15 cellular contexts compared by ENCODE assay signal in genomic region chr1:160167580-160167979, GRCh38. TPM values are rescaled to one million over a fixed set of nuclear protein-coding genes. Genes with fewer than 3 reads are reported as not detected.
DNase-seq lines count a peak whose midpoint lies in the region; ATAC-seq and TF ChIP-seq lines count a peak whose summit lies in the region.
"Had no signal": no experiment of that assay in that cellular context is flagged by ENCODE, and none has a peak within 500 bp of the region (broad histone marks: within the 10 kb centered on the region; RNA-seq: fewer than 3 reads in every experiment).

No MANE protein-coding gene starts in this region.

- H3K27me3 ChIP-seq in Loucy (ENCODE audit: insufficient read depth, low read length, poor library complexity, severe bottlenecking) (no peaks in the 10 kb centered on the region), uterus (no peaks in the 10 kb centered on the region)

- H3K4me1 ChIP-seq in Loucy (ENCODE audit: insufficient read depth, low read length, poor library complexity, severe bottlenecking) (peaks cover 24% of the 10 kb centered on the region), uterus (no peaks in the 10 kb centered on the region)

- ATAC-seq in activated CD4-positive, CD25-positive, alpha-beta regulatory T cell treated with anti-CD3 and anti-CD28 coated beads, Interleukin-2, amount 50 U/mL, for 24 hours, result peak; percentile 82 to 90
- ATAC-seq in stimulated activated effector memory CD8-positive, alpha-beta T cell treated with anti-CD3 and anti-CD28 coated beads, Interleukin-12 subunit alpha, Interleukin-12 subunit beta, amount 100 ng/mL, for 72 hours, result peak; percentile 65
- no peak for ATAC-seq in GM18861 (IDR thresholded peaks at IDR 0.05; ENCODE audit: unreplicated experiment)
- ATAC-seq: left colon; naive thymus-derived CD8-positive, alpha-beta T cell; sciatic nerve had no signal

- H3K4me3 ChIP-seq in Loucy (ENCODE audit: low read length, poor library complexity, severe bottlenecking) (no peak overlapping the region), uterus (no peak overlapping the region)

- H3K9me3 Mint-ChIP-seq in activated naive CD8-positive, alpha-beta T cell treated with anti-CD3 and anti-CD28 coated beads for 36 hours, result no peaks in the 10 kb centered on the region
- H3K9me3 Mint-ChIP-seq in stimulated activated effector memory CD8-positive, alpha-beta T cell treated with anti-CD3 and anti-CD28 coated beads, Interleukin-12 subunit alpha, Interleukin-12 subunit beta, amount 100 ng/mL, for 72 hours, result no peaks in the 10 kb centered on the region
- H3K9me3 Mint-ChIP-seq: activated T-helper 1 cell treated with anti-CD3 and anti-CD28 coated beads, Interleukin-12 subunit alpha, Interleukin-12 subunit beta, Interleukin-2, Interleukin-4 antibody, amounts not matched to agents 30 ng/mL and 10 ng/mL and 1 ng/mL, durations not matched to agents 14 hours and 24 hours and 36 hours; naive thymus-derived CD8-positive, alpha-beta T cell had no signal

- H3K36me3 ChIP-seq in Loucy (ENCODE audit: insufficient read depth, low read length) (no peaks in the 10 kb centered on the region), uterus (no peaks in the 10 kb centered on the region)

- peaks cover 29% of the 10 kb centered on the region for H3K27me3 Mint-ChIP-seq in activated naive CD8-positive, alpha-beta T cell treated with anti-CD3 and anti-CD28 coated beads for 36 hours

- H3K27ac ChIP-seq in uterus, result no peak overlapping the region

- no peak overlapping the region for H3K4me3 Mint-ChIP-seq in activated naive CD8-positive, alpha-beta T cell treated with anti-CD3 and anti-CD28 coated beads for 36 hours
- no peak overlapping the region for H3K4me3 Mint-ChIP-seq in stimulated activated effector memory CD8-positive, alpha-beta T cell treated with anti-CD3 and anti-CD28 coated beads, Interleukin-12 subunit alpha, Interleukin-12 subunit beta, amount 100 ng/mL, for 72 hours
- H3K4me3 Mint-ChIP-seq: activated T-helper 1 cell treated with anti-CD3 and anti-CD28 coated beads, Interleukin-12 subunit alpha, Interleukin-12 subunit beta, Interleukin-2, Interleukin-4 antibody, amounts not matched to agents 30 ng/mL and 10 ng/mL and 1 ng/mL, durations not matched to agents 14 hours and 24 hours and 36 hours; naive thymus-derived CD8-positive, alpha-beta T cell had no signal

- H3K4me2 ChIP-seq in Loucy (ENCODE audit: low read depth, low read length, poor library complexity, severe bottlenecking), result no peak overlapping the region

- TF ChIP-seq POLR2A in uterus (IDR thresholded peaks at IDR 0.05), result no peak

- no peak for DNase-seq in activated CD4-positive, CD25-positive, alpha-beta regulatory T cell (lab: John Stamatoyannopoulos, UW)
- peak; percentile 26 for DNase-seq in activated naive CD8-positive, alpha-beta T cell treated with anti-CD3 and anti-CD28 coated beads for 36 hours
- DNase-seq in stimulated activated effector memory CD8-positive, alpha-beta T cell treated with anti-CD3 and anti-CD28 coated beads, Interleukin-12 subunit alpha, Interleukin-12 subunit beta, amount 100 ng/mL, for 72 hours (ENCODE audit: low spot score in 2 of 2), result no peak
- no peak for DNase-seq in uterus
- DNase-seq in activated CD8-positive, alpha-beta memory T cell treated with anti-CD3 and anti-CD28 coated beads, Interleukin-2, amount 50 U/mL, for 48 hours, result no peak
- DNase-seq: ACHN; left colon; naive thymus-derived CD8-positive, alpha-beta T cell; NCI-H187 had no signal

- no peaks in the 10 kb centered on the region for H3K79me2 ChIP-seq in Loucy (ENCODE audit: insufficient read depth, low read length)

- intact Hi-C loops in uterus (cut with DNase I; ENCODE audit: low total_unique reads), result no loop called here

- no peak overlapping the region for H3K27ac Mint-ChIP-seq in activated naive CD8-positive, alpha-beta T cell treated with anti-CD3 and anti-CD28 coated beads for 36 hours
- H3K27ac Mint-ChIP-seq in stimulated activated effector memory CD8-positive, alpha-beta T cell treated with anti-CD3 and anti-CD28 coated beads, Interleukin-12 subunit alpha, Interleukin-12 subunit beta, amount 100 ng/mL, for 72 hours, result no peak overlapping the region
- H3K27ac Mint-ChIP-seq: activated T-helper 1 cell treated with anti-CD3 and anti-CD28 coated beads, Interleukin-12 subunit alpha, Interleukin-12 subunit beta, Interleukin-2, Interleukin-4 antibody, amounts not matched to agents 30 ng/mL and 10 ng/mL and 1 ng/mL, durations not matched to agents 14 hours and 24 hours and 36 hours; naive thymus-derived CD8-positive, alpha-beta T cell had no signal

- H2AFZ ChIP-seq in Loucy (ENCODE audit: low read length), result no peak overlapping the region

- H4K20me1 ChIP-seq in Loucy (ENCODE audit: insufficient read depth, low read length, poor library complexity, severe bottlenecking), result no peaks in the 10 kb centered on the region

- H3K9me3 ChIP-seq in Loucy (ENCODE audit: insufficient read depth, low read depth, low read length) (no peaks in the 10 kb centered on the region), uterus (no peaks in the 10 kb centered on the region)

- no peak overlapping the region for H3K9ac ChIP-seq in Loucy (ENCODE audit: low read depth, low read length, poor library complexity, severe bottlenecking)

- 0 out of 2 replicates have a peak, but pooled peaks cover 6% of the 10 kb centered on the region for H3F3A ChIP-seq in Loucy (ENCODE audit: low read depth)

- TF ChIP-seq CTCF in Loucy (conservative IDR thresholded peaks at IDR 0.05; ENCODE audit: low read length), result 0 out of 2 replicates have a peak, but pooled peaks have one; percentile 33
- TF ChIP-seq CTCF in uterus (IDR thresholded peaks at IDR 0.05), result no peak

- H3K36me3 Mint-ChIP-seq in activated naive CD8-positive, alpha-beta T cell treated with anti-CD3 and anti-CD28 coated beads for 36 hours, result no peaks in the 10 kb centered on the region
- H3K36me3 Mint-ChIP-seq in stimulated activated effector memory CD8-positive, alpha-beta T cell treated with anti-CD3 and anti-CD28 coated beads, Interleukin-12 subunit alpha, Interleukin-12 subunit beta, amount 100 ng/mL, for 72 hours, result no peaks in the 10 kb centered on the region
- H3K36me3 Mint-ChIP-seq: naive thymus-derived CD8-positive, alpha-beta T cell had no signal

- peaks cover 27% of the 10 kb centered on the region for H3K4me1 Mint-ChIP-seq in activated naive CD8-positive, alpha-beta T cell treated with anti-CD3 and anti-CD28 coated beads for 36 hours
- peaks cover 19% of the 10 kb centered on the region for H3K4me1 Mint-ChIP-seq in stimulated activated effector memory CD8-positive, alpha-beta T cell treated with anti-CD3 and anti-CD28 coated beads, Interleukin-12 subunit alpha, Interleukin-12 subunit beta, amount 100 ng/mL, for 72 hours

- H3K9me2 ChIP-seq in Loucy (replicated peaks; ENCODE audit: low read depth, low read length), result no peaks in the 10 kb centered on the region

RNA-seq across cellular contexts. Expression of gene ATP1A4, which starts 16.2 kb away (rescaled TPM):
- not detected for total RNA-seq in activated naive CD8-positive, alpha-beta T cell treated with anti-CD3 and anti-CD28 coated beads for 36 hours
- 1 to 10 TPM in 1 of 4 donors, not detected in 3; 1.5 TPM for total RNA-seq in uterus
- total RNA-seq: activated T-helper 1 cell treated with anti-CD3 and anti-CD28 coated beads, Interleukin-12 subunit alpha, Interleukin-12 subunit beta, Interleukin-2, Interleukin-4 antibody, amounts not matched to agents 30 ng/mL and 10 ng/mL and 1 ng/mL, durations not matched to agents 14 hours and 24 hours and 36 hours; glomerular endothelial cell; left colon; naive thymus-derived CD8-positive, alpha-beta T cell had no signal

RNA-seq across cellular contexts. Expression of gene CASQ1, which starts 22.8 kb away (rescaled TPM):
- not detected for total RNA-seq in activated naive CD8-positive, alpha-beta T cell treated with anti-CD3 and anti-CD28 coated beads for 36 hours
- total RNA-seq in uterus, result under 1 TPM in 3 of 4 donors, not detected in 1; 0.26 to 0.48 (median 0.34) TPM
- total RNA-seq: activated T-helper 1 cell treated with anti-CD3 and anti-CD28 coated beads, Interleukin-12 subunit alpha, Interleukin-12 subunit beta, Interleukin-2, Interleukin-4 antibody, amounts not matched to agents 30 ng/mL and 10 ng/mL and 1 ng/mL, durations not matched to agents 14 hours and 24 hours and 36 hours; glomerular endothelial cell; naive thymus-derived CD8-positive, alpha-beta T cell had no signal

RNA-seq across cellular contexts. Expression of gene PEA15, which starts 37.6 kb away (rescaled TPM):
- total RNA-seq in activated naive CD8-positive, alpha-beta T cell treated with anti-CD3 and anti-CD28 coated beads for 36 hours, result 10 to 100 TPM; 51.7 to 57.4 TPM
- total RNA-seq in uterus, result 100 to 1,000 TPM in 1 of 4 donors, 10 to 100 TPM in 3; 52.1 to 147 (median 81.7) TPM

RNA-seq across cellular contexts. Expression of gene ATP1A2, which starts 52.0 kb away (rescaled TPM):
- not detected for total RNA-seq in activated naive CD8-positive, alpha-beta T cell treated with anti-CD3 and anti-CD28 coated beads for 36 hours
- total RNA-seq in uterus, result 10 to 100 TPM in 3 of 4 donors, 1 to 10 TPM in 1; 1.2 to 36.8 (median 13.4) TPM
- total RNA-seq: activated T-helper 1 cell treated with anti-CD3 and anti-CD28 coated beads, Interleukin-12 subunit alpha, Interleukin-12 subunit beta, Interleukin-2, Interleukin-4 antibody, amounts not matched to agents 30 ng/mL and 10 ng/mL and 1 ng/mL, durations not matched to agents 14 hours and 24 hours and 36 hours; glomerular endothelial cell; naive thymus-derived CD8-positive, alpha-beta T cell had no signal
